In the genomic region with DNA sequence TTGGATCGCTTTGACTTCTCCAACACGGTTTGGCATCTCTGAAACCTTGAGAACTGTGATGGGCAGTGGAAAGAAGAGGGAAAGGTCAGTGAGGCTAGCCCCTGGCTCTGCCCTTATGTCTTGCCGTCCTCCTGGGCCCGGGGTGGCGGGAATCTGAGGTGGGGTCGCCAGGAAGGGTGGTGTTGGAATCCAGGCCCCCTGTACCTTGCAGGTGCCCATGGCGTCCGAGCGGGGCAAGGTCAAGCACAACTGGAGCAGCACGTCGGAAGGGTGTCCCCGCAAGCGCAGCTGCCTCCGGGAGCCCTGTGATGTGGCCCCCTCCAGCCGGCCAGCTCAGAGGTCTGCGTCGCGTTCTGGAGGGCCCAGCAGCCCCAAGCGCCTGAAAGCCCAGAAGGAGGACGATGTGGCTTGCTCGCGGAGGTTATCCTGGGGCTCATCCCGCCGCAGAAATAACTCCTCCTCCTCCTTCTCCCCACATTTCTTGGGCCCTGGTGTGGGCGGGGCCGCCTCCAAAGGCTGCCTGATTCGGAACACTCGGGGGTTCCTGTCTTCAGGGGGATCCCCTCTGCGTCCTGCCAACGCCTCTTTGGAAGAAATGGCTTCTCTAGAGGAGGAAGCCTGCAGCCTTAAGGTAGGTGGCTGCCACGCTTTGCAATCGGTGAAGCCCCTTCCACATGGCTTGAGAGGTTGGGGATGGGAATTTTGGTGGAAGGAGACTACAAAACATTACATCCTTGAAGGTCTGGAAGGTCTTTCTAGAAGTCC, we compare ENCODE assay signal across 8 cellular contexts. TPM values are rescaled to one million over a fixed set of nuclear protein-coding genes. Genes with fewer than 3 reads are reported as not detected.
DNase-seq lines count a peak whose midpoint lies in the region; ATAC-seq and TF ChIP-seq lines count a peak whose summit lies in the region.

No MANE protein-coding gene starts in this region.

- no peak for TF ChIP-seq POLR2A in erythroblast (IDR thresholded peaks at IDR 0.05; ENCODE audit: low read length)

- peak overlapping the region; percentile 97 for H3K4me3 Mint-ChIP-seq in natural killer cell

- H3K4me1 Mint-ChIP-seq in natural killer cell: peaks cover 58 to 63% of the 10 kb centered on the region in 2 donors

- H3K9me3 ChIP-seq in MG63: no peaks in the 10 kb centered on the region

- intact Hi-C loops in natural killer cell (cut with micrococcal nuclease): loop anchor here (1.0 to 10.0 kb wide), 3 partner anchors 132 to 264 kb away; partner anchors contain the start of genes BRK1, EMC3 and FANCD2

- H3K27me3 Mint-ChIP-seq in natural killer cell (ENCODE audit: low read depth in 2 of 2): no peaks in the 10 kb centered on the region

- peak overlapping the region; percentile 84 to 95 for H3K27ac Mint-ChIP-seq in natural killer cell

- peak in 1 of 3 donors; percentile 10 for ATAC-seq in natural killer cell

- peak overlapping the region; percentile 93 for H3K4me3 ChIP-seq in GM12864 (ENCODE audit: low read depth, low read length)
- H3K4me3 ChIP-seq in MG63: peak overlapping the region; percentile 66

- TF ChIP-seq CTCF in GM12864 (IDR thresholded peaks at IDR 0.05; ENCODE audit: low read depth, low read length, missing control alignments) (no peak), natural killer cell (IDR thresholded peaks at IDR 0.05) (no peak)

- peaks cover 34% of the 10 kb centered on the region for H3K36me3 ChIP-seq in MG63

- DNase-seq in GM12864 (ENCODE audit: low read depth): no peak
- peak; percentile 28 for DNase-seq in MG63
- peak; percentile 30 for DNase-seq in activated T-cell treated with anti-CD3 and anti-CD28 coated beads for 1 hour (ENCODE audit: low read depth)
- DNase-seq in erythroblast (lab: John Stamatoyannopoulos, UW): peak; percentile 46 to 59
- peak; percentile 25 for DNase-seq in natural killer cell
- DNase-seq in superior temporal gyrus (ENCODE audit: extremely low spot score): peak; percentile 12
- DNase-seq in hippocampal formation (lab: John Stamatoyannopoulos, UW): no peak
- DNase-seq in epidermal melanocyte (ENCODE audit: insufficient read length, low spot score): no peak

- peaks cover 5 to 6% of the 10 kb centered on the region in 2 donors for H3K9me3 Mint-ChIP-seq in natural killer cell

- no peaks in the 10 kb centered on the region for H3K27me3 ChIP-seq in MG63

- H3K36me3 Mint-ChIP-seq in natural killer cell: peaks cover 14% of the 10 kb centered on the region

RNA-seq across cellular contexts. Expression of gene TATDN2, which starts 0.9 kb away (rescaled TPM):
- total RNA-seq in MG63 (2014; rRNA removed; shearing (Covaris generic); ENCODE audit: low replicate concordance): 7.6 and 15.8 TPM in 2 replicates
- 10 to 100 TPM; 75.6 to 99.4 (median 88.4) TPM for total RNA-seq in natural killer cell

RNA-seq across cellular contexts. Expression of gene GHRL, which starts 43.6 kb away (rescaled TPM):
- total RNA-seq in MG63 (2014; rRNA removed; shearing (Covaris generic); ENCODE audit: low replicate concordance): not detected in 2 replicates
- total RNA-seq in natural killer cell: 1 to 10 TPM; 1.4 to 2.6 (median 1.5) TPM

Comparison
In these comparisons a context has a peak if more than half of its experiments do, and no peak if none do; other contexts are left out.
1. DNase-seq: peak in MG63 (single experiment), activated T-cell treated with anti-CD3 and anti-CD28 coated beads for 1 hour (single experiment), erythroblast (2 of 2), natural killer cell (single experiment) and superior temporal gyrus (single experiment); none in GM12864 (single experiment), hippocampal formation (0 of 2) and epidermal melanocyte (single experiment).